In genomic region chr15:63243776-63244175, GRCh38 we compare ENCODE assay signal across 12 cellular contexts. TPM values are rescaled to one million over a fixed set of nuclear protein-coding genes. Genes with fewer than 3 reads are reported as not detected.
DNase-seq lines count a peak whose midpoint lies in the region; ATAC-seq and TF ChIP-seq lines count a peak whose summit lies in the region.
"Had no signal": no experiment of that assay in that cellular context is flagged by ENCODE, and none has a peak within 500 bp of the region (broad histone marks: within the 10 kb centered on the region; RNA-seq: fewer than 3 reads in every experiment).

No MANE protein-coding gene starts in this region.

- H3K4me2 ChIP-seq in OCI-LY7 (ENCODE audit: low read length): no peak overlapping the region
- H3K4me2 ChIP-seq: A549 had no signal

- H3K36me3 ChIP-seq in Peyer's patch (peaks cover 0 to 3% (median 2%) of the 10 kb centered on the region in 3 donors), esophagus (ENCODE audit: control insufficient read depth in 2 of 2, insufficient read depth in 2 of 2, low read length in 1 of 2) (no peaks in the 10 kb centered on the region), spleen (peaks cover 0 to 39% (median 15%) of the 10 kb centered on the region in 6 donors), OCI-LY7 (ENCODE audit: insufficient read depth, low read length) (peaks cover 44% of the 10 kb centered on the region)
- H3K36me3 ChIP-seq: colonic mucosa had no signal

- H3K4me3 ChIP-seq in Peyer's patch (no peak overlapping the region), esophagus (ENCODE audit: low read depth in 1 of 2, low read length in 2 of 2) (no peak overlapping the region), spleen (no peak overlapping the region), OCI-LY7 (ENCODE audit: low read depth, low read length, poor library complexity, severe bottlenecking) (no peak overlapping the region)
- H3K4me3 ChIP-seq: A549, colonic mucosa had no signal

- H3K27ac ChIP-seq in Peyer's patch: peak overlapping the region; percentile 19 to 65 (median 46)
- peak overlapping the region; percentile 33 to 35 for H3K27ac ChIP-seq in esophagus (ENCODE audit: low read depth in 2 of 2, low read length in 1 of 2)
- peak overlapping the region in 6 of 8 donors; percentile 16 to 76 (median 41) for H3K27ac ChIP-seq in spleen
- H3K27ac ChIP-seq in OCI-LY7 (ENCODE audit: low read depth, low read length, poor library complexity, severe bottlenecking): no peak overlapping the region
- H3K27ac ChIP-seq: A549 had no signal

- intact Hi-C loops in spleen (cut with DNase I; ENCODE audit: low total_unique reads): no loop called here
- intact Hi-C loops in OCI-LY7 (cut with micrococcal nuclease; ENCODE audit: unreplicated experiment): no loop called here

- POLR2A ChIA-PET in OCI-LY7 (lab: Charles Lee): interaction anchor here (0.7 to 1.1 kb wide), 3 partner anchors 12 to 58 kb away, joined by 3 read pairs; no protein-coding TSS in a partner anchor

- H2AFZ ChIP-seq in OCI-LY7 (ENCODE audit: low read length): no peak overlapping the region

- no peak for TF ChIP-seq CTCF in Peyer's patch (IDR thresholded peaks at IDR 0.05)
- no peak for TF ChIP-seq CTCF in spleen (IDR thresholded peaks at IDR 0.05 in 8 of 11, conservative IDR thresholded peaks at IDR 0.05 in 3 of 11)
- no peak for TF ChIP-seq CTCF in nephron progenitor cell (IDR thresholded peaks at IDR 0.05)
- no peak for TF ChIP-seq CTCF in OCI-LY7 (conservative IDR thresholded peaks at IDR 0.05; ENCODE audit: low read length)

- peaks cover 62% of the 10 kb centered on the region for H3K36me3 Mint-ChIP-seq in nephron progenitor cell (ENCODE audit: low read depth)

- H3K27me3 ChIP-seq in Peyer's patch (no peaks in the 10 kb centered on the region), esophagus (ENCODE audit: control insufficient read depth in 1 of 2, insufficient read depth in 2 of 2, low read length in 2 of 2) (no peaks in the 10 kb centered on the region), spleen (replicated peaks in 1 of 7) (no peaks in the 10 kb centered on the region)
- H3K27me3 ChIP-seq: colonic mucosa had no signal

- CTCF ChIA-PET in OCI-LY7 (lab: Charles Lee; ENCODE audit: unreplicated experiment): interaction anchor here (0.5 kb wide), 1 partner anchor 21 kb away, joined by 3 read pairs; no protein-coding TSS in a partner anchor

- H3K27ac Mint-ChIP-seq in nephron progenitor cell: no peak overlapping the region

- 63 to 68% methylated on average over 1 of the region's 1 CpG for WGBS in esophagus, 2 donors
- WGBS in spleen, 5 donors: 62 to 88% (median 70%) methylated on average over 1 of the region's 1 CpG

- no peak for DNase-seq in activated CD4-positive, CD25-positive, alpha-beta regulatory T cell treated with anti-CD3 and anti-CD28 coated beads, Interleukin-2, amount 50 U/mL, for 72 hours
- DNase-seq in Peyer's patch (no peak), spleen (no peak), nephron progenitor cell (no peak), OCI-LY7 (ENCODE audit: low spot score) (no peak), retina (no peak)
- DNase-seq: activated CD8-positive, alpha-beta memory T cell treated with anti-CD3 and anti-CD28 coated beads, Interleukin-2, amount 50 U/mL, for 48 hours; colonic mucosa; H9 had no signal

- peaks cover 35% of the 10 kb centered on the region for H3K9me3 Mint-ChIP-seq in nephron progenitor cell

- H3K4me1 ChIP-seq in Peyer's patch (peaks cover 0 to 17% (median 0%) of the 10 kb centered on the region in 4 donors), esophagus (ENCODE audit: control insufficient read depth in 2 of 2, insufficient read depth in 2 of 2, low read length in 1 of 2) (peaks cover 4 to 9% of the 10 kb centered on the region in 2 donors), spleen (peaks cover 20 to 98% (median 47%) of the 10 kb centered on the region in 6 donors), OCI-LY7 (ENCODE audit: insufficient read depth, low read length, poor library complexity, severe bottlenecking) (no peaks in the 10 kb centered on the region)
- H3K4me1 ChIP-seq: colonic mucosa had no signal

- H3K9me3 ChIP-seq in Peyer's patch (no peaks in the 10 kb centered on the region), esophagus (ENCODE audit: control insufficient read depth in 2 of 2, insufficient read depth in 1 of 2, low read depth in 1 of 2, low read length in 1 of 2) (no peaks in the 10 kb centered on the region), spleen (peaks cover 0 to 5% (median 2%) of the 10 kb centered on the region in 8 donors), OCI-LY7 (ENCODE audit: low read length) (peaks cover 16% of the 10 kb centered on the region)
- H3K9me3 ChIP-seq: colonic mucosa had no signal

- H3K9me2 ChIP-seq in OCI-LY7 (ENCODE audit: insufficient read depth, low read length): no peaks in the 10 kb centered on the region

- BruUV-seq in OCI-LY7 (replicated peaks; lab: Mats Ljungman, UMichigan): no TSS peak

- H3K4me3 Mint-ChIP-seq in nephron progenitor cell: no peak overlapping the region
- H3K4me3 Mint-ChIP-seq: H9 had no signal

- H4K20me1 ChIP-seq in OCI-LY7 (ENCODE audit: insufficient read depth, low read length): no peaks in the 10 kb centered on the region

- H3K27me3 Mint-ChIP-seq in nephron progenitor cell (ENCODE audit: low read depth, poor library complexity): no peaks in the 10 kb centered on the region

- ATAC-seq in activated CD4-positive, CD25-positive, alpha-beta regulatory T cell treated with anti-CD3 and anti-CD28 coated beads, Interleukin-2, amount 50 U/mL, for 24 hours: peak; percentile 38 to 58
- ATAC-seq: A549 had no signal

- peaks cover 13% of the 10 kb centered on the region for H3K4me1 Mint-ChIP-seq in nephron progenitor cell
- H3K4me1 Mint-ChIP-seq: H9 had no signal

- H3K79me2 ChIP-seq in OCI-LY7 (ENCODE audit: insufficient read depth, low read depth, low read length): no peaks in the 10 kb centered on the region

- TF ChIP-seq POLR2A in Peyer's patch (IDR thresholded peaks at IDR 0.05) (no peak), spleen (IDR thresholded peaks at IDR 0.05) (no peak)

RNA-seq across cellular contexts. Expression of gene APH1B, which starts 33.6 kb away (rescaled TPM):
- 1 to 10 TPM; 3.3 to 4.8 (median 3.9) TPM for total RNA-seq in Peyer's patch
- 1 to 10 TPM; 1.6 to 2.0 TPM for polyA plus RNA-seq in esophagus
- total RNA-seq in spleen: 10 to 100 TPM; 27.2 to 51.5 (median 35.1) TPM
- polyA plus RNA-seq in spleen: 10 to 100 TPM in 1 of 3 donors, 1 to 10 TPM in 2; 8.7 to 10.0 (median 9.0) TPM
- 6.1 and 8.3 TPM in 2 replicates for total RNA-seq in OCI-LY7 (2014; rRNA removed; shearing (Covaris generic))
- total RNA-seq in OCI-LY7 (2022): 24.1 and 25.5 TPM in 2 replicates

RNA-seq across cellular contexts. Expression of gene RAB8B, which starts 54.4 kb away (rescaled TPM):
- total RNA-seq in Peyer's patch (10 to 100 TPM; 11.7 to 35.5 (median 25.3) TPM), spleen (10 to 100 TPM; 63.4 to 96.4 (median 67.7) TPM), OCI-LY7 (2022) (18.6 and 18.7 TPM in 2 replicates)
- polyA plus RNA-seq in esophagus (1 to 10 TPM; 1.9 to 2.8 TPM), spleen (10 to 100 TPM; 18.9 to 24.1 (median 22.8) TPM)
- 4.9 and 9.5 TPM in 2 replicates for total RNA-seq in OCI-LY7 (2014; rRNA removed; shearing (Covaris generic))
